In the genomic region with DNA sequence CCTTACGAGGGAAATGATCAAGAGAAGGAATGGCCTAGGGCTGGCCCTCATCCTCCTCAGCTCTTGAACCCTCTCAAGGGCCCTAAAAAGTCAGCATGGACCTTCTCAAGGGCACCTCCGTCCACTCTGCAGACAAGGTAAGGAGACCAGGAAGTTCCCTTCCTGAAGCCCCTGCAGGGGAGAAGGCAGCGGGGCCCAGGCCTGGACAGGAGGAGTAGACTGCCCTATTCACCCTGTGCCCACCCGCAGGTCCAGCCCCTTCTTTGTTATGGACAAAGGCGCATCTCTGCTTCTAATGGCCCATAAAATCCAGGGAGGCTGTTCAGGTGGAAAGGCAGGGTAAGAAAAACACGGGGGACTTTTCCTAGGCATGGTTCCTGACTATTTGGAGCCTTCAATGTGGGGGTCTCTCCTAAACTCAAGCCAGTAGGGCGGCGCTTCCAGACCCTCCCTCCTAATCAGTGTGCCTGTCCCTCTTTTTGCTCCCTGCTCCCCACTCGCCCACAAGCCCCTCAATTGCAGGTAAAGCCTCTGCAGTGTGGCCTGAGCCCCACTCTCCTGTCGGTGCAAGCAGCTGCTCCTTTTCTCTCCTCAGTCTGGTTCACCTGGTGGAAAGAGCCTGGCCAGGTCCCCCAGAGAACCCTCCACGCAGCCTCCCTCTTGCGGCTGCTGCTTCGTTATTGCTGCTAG, we compare ENCODE assay signal across 22 cellular contexts. TPM values are rescaled to one million over a fixed set of nuclear protein-coding genes. Genes with fewer than 3 reads are reported as not detected.
DNase-seq lines count a peak whose midpoint lies in the region; ATAC-seq and TF ChIP-seq lines count a peak whose summit lies in the region.
"Had no signal": no experiment of that assay in that cellular context is flagged by ENCODE, and none has a peak within 500 bp of the region (broad histone marks: within the 10 kb centered on the region; RNA-seq: fewer than 3 reads in every experiment).

No MANE protein-coding gene starts in this region.

- no peaks in the 10 kb centered on the region for H3K9me3 ChIP-seq in breast epithelium
- H3K9me3 ChIP-seq in mammary epithelial cell (replicated peaks; ENCODE audit: insufficient read depth, low read length), result peaks cover 9% of the 10 kb centered on the region
- no peaks in the 10 kb centered on the region for H3K9me3 ChIP-seq in adrenal gland (replicated peaks in 1 of 3)
- no peaks in the 10 kb centered on the region for H3K9me3 ChIP-seq in lower lobe of right lung
- no peaks in the 10 kb centered on the region for H3K9me3 ChIP-seq in upper lobe of left lung
- H3K9me3 ChIP-seq: mucosa of descending colon, tibial artery had no signal

- H2AFZ ChIP-seq in mammary epithelial cell (ENCODE audit: low read depth, low read length), result no peak overlapping the region

- H3K79me2 ChIP-seq in mammary epithelial cell (ENCODE audit: insufficient read depth, low read length), result no peaks in the 10 kb centered on the region

- 60% methylated on average over 6 of the region's 13 CpGs for WGBS in mammary epithelial cell (ENCODE audit: low coverage, missing lambda C conversion rate)
- 82 to 94% (median 88%) methylated on average over 11 to 13 of the region's 13 CpGs for WGBS in adrenal gland, 4 donors
- 70 to 81% methylated on average over 11 to 13 of the region's 13 CpGs for WGBS in upper lobe of left lung, 2 donors

- no peak overlapping the region for H3K4me2 ChIP-seq in mammary epithelial cell (ENCODE audit: insufficient read depth, low read depth, low read length)

- no peak overlapping the region for H3K9ac ChIP-seq in mammary epithelial cell (ENCODE audit: insufficient read depth, low read length)

- H3K27me3 ChIP-seq in breast epithelium (no peaks in the 10 kb centered on the region), mammary epithelial cell (ENCODE audit: insufficient read depth, low read length) (no peaks in the 10 kb centered on the region), adrenal gland (no peaks in the 10 kb centered on the region), lower lobe of right lung (ENCODE audit: low read depth) (no peaks in the 10 kb centered on the region), upper lobe of left lung (no peaks in the 10 kb centered on the region)
- H3K27me3 ChIP-seq: brain microvascular endothelial cell, tibial artery had no signal

- BruUV-seq in mammary epithelial cell (replicated peaks; lab: Mats Ljungman, UMichigan), result no TSS peak

- TF ChIP-seq CTCF in breast epithelium (IDR thresholded peaks at IDR 0.05) (no peak), mammary epithelial cell (conservative IDR thresholded peaks at IDR 0.05 in 1 of 2, IDR thresholded peaks at IDR 0.05 in 1 of 2; ENCODE audit: extremely low read depth in 1 of 2, insufficient read depth in 1 of 2, low read depth in 1 of 2, low read length in 2 of 2) (no peak), adrenal gland (IDR thresholded peaks at IDR 0.05) (no peak), lower lobe of right lung (IDR thresholded peaks at IDR 0.05) (no peak), upper lobe of left lung (IDR thresholded peaks at IDR 0.05) (no peak)

- CTCF ChIA-PET in mammary epithelial cell (lab: Charles Lee; ENCODE audit: low non-redundant PET), result no interaction called here

- in situ Hi-C loops in mammary epithelial cell (cut with MboI; ENCODE audit: low sequenced_read_pairs in 2 of 2), result no loop called here

- no peak for TF ChIP-seq POLR2A in breast epithelium (IDR thresholded peaks at IDR 0.05)
- no peak for TF ChIP-seq POLR2A in adrenal gland (IDR thresholded peaks at IDR 0.05)
- no peak for TF ChIP-seq POLR2A in upper lobe of left lung (IDR thresholded peaks at IDR 0.05)

- no peak for DNase-seq in breast epithelium (ENCODE audit: low spot score in 2 of 2)
- no peak for DNase-seq in mammary epithelial cell
- peak in 1 of 7 donors; percentile 31 for DNase-seq in adrenal gland
- DNase-seq in lower lobe of right lung, result no peak
- DNase-seq in upper lobe of left lung, result no peak
- DNase-seq in stimulated activated CD4-positive, alpha-beta T cell treated with anti-CD3 and anti-CD28 coated beads, Interleukin-4, amount 100 ng/mL, for 24 hours, result no peak
- DNase-seq in activated CD8-positive, alpha-beta memory T cell treated with anti-CD3 and anti-CD28 coated beads, Interleukin-2, amount 50 U/mL, for 4 hours, result no peak
- DNase-seq: activated CD4-positive, alpha-beta T cell treated with anti-CD3 and anti-CD28 coated beads, Interleukin-2, amount 10 ng/mL, durations not matched to agents 24 days and 14 days; activated naive CD8-positive, alpha-beta T cell treated with anti-CD3 and anti-CD28 coated beads, Interleukin-2, amount 10 ng/mL, durations not matched to agents 7 days and 5 days; brain microvascular endothelial cell; left colon; NCI-H2029; NCI-H82; SIG-M5; small intestine; stimulated activated CD4-positive, alpha-beta T cell treated with anti-CD3 and anti-CD28 coated beads, Interleukin-2, amount 100 ng/mL, for 48 hours; stimulated activated naive CD4-positive, alpha-beta T cell treated with Interleukin-2 at 50 U/mL for 16 hours; T-helper 1 cell had no signal

- H3K36me3 ChIP-seq in breast epithelium, result no peaks in the 10 kb centered on the region
- H3K36me3 ChIP-seq in mammary epithelial cell (ENCODE audit: insufficient read depth, low read length), result no peaks in the 10 kb centered on the region
- peaks cover 0 to 77% of the 10 kb centered on the region in 2 donors for H3K36me3 ChIP-seq in adrenal gland (replicated peaks in 1 of 2)
- H3K36me3 ChIP-seq in lower lobe of right lung, result peaks cover 89% of the 10 kb centered on the region
- H3K36me3 ChIP-seq in upper lobe of left lung, result peaks cover 18 to 87% (median 63%) of the 10 kb centered on the region in 4 donors
- H3K36me3 ChIP-seq: brain microvascular endothelial cell had no signal

- H3K4me1 ChIP-seq in breast epithelium, result peaks cover 13 to 19% of the 10 kb centered on the region in 2 donors
- H3K4me1 ChIP-seq in mammary epithelial cell (ENCODE audit: insufficient read depth, low read length), result no peaks in the 10 kb centered on the region
- peaks cover 24 to 35% of the 10 kb centered on the region in 2 donors for H3K4me1 ChIP-seq in adrenal gland (replicated peaks in 1 of 2)
- H3K4me1 ChIP-seq in lower lobe of right lung, result peaks cover 53% of the 10 kb centered on the region
- peaks cover 27 to 44% (median 37%) of the 10 kb centered on the region in 4 donors for H3K4me1 ChIP-seq in upper lobe of left lung

- no peak overlapping the region for H3K4me3 ChIP-seq in breast epithelium
- H3K4me3 ChIP-seq in mammary epithelial cell (replicated peaks in 1 of 3; ENCODE audit: insufficient read depth in 1 of 3, low read depth in 2 of 3, low read length in 3 of 3), result no peak overlapping the region
- H3K4me3 ChIP-seq in adrenal gland, result no peak overlapping the region
- no peak overlapping the region for H3K4me3 ChIP-seq in lower lobe of right lung
- no peak overlapping the region for H3K4me3 ChIP-seq in upper lobe of left lung
- H3K4me3 ChIP-seq: coronary artery, mucosa of descending colon, tibial artery had no signal

- dilution Hi-C loops in mammary epithelial cell (cut with HindIII; ENCODE audit: low sequenced_read_pairs), result loop anchor here (10.0 kb wide), 1 partner anchor 62 kb away; no protein-coding TSS in a partner anchor

- H4K20me1 ChIP-seq in mammary epithelial cell (ENCODE audit: insufficient read depth, low read length), result no peaks in the 10 kb centered on the region

- peak overlapping the region; percentile 57 to 86 for H3K27ac ChIP-seq in breast epithelium
- H3K27ac ChIP-seq in mammary epithelial cell (ENCODE audit: insufficient read depth, low read depth, low read length), result no peak overlapping the region
- peak overlapping the region in 3 of 5 donors; percentile 63 to 93 (median 79) for H3K27ac ChIP-seq in adrenal gland
- peak overlapping the region; percentile 71 for H3K27ac ChIP-seq in lower lobe of right lung
- peak overlapping the region; percentile 67 to 82 (median 76) for H3K27ac ChIP-seq in upper lobe of left lung
- H3K27ac ChIP-seq: brain microvascular endothelial cell had no signal

- ATAC-seq in lower lobe of right lung (no peak), upper lobe of left lung (ENCODE audit: low FRiP score in 2 of 2) (no peak), GM18861 (IDR thresholded peaks at IDR 0.05; ENCODE audit: unreplicated experiment) (no peak)

- intact Hi-C loops in breast epithelium (cut with DNase I; ENCODE audit: low total_unique reads) (no loop called here), mammary epithelial cell (cut with micrococcal nuclease) (no loop called here), adrenal gland (cut with DNase I) (no loop called here), lower lobe of right lung (cut with DNase I) (no loop called here)

- TF ChIP-seq EP300 in upper lobe of left lung (IDR thresholded peaks at IDR 0.05), result no peak

RNA-seq across cellular contexts. Expression of a gene that starts 28.2 kb away (rescaled TPM):
- total RNA-seq in breast epithelium (10 to 100 TPM in 2 of 3 donors, 1 to 10 TPM in 1; 8.3 to 13.1 (median 10.5) TPM), mammary epithelial cell (under 1 TPM; 0.14 to 0.67 TPM), adrenal gland (10 to 100 TPM; 15.8 to 47.3 (median 30.7) TPM), lower lobe of right lung (53.4 TPM), upper lobe of left lung (100 to 1,000 TPM in 1 of 6 donors, 10 to 100 TPM in 5; 48.0 to 135 (median 68.9) TPM)
- polyA plus RNA-seq in mammary epithelial cell (0.01 TPM), adrenal gland (10 to 100 TPM in 1 of 3 donors, 1 to 10 TPM in 2; 4.4 to 12.7 (median 8.3) TPM)
- polyA minus RNA-seq in mammary epithelial cell, result not detected

Comparison
In these comparisons a context has a peak if more than half of its experiments do, and no peak if none do; other contexts are left out.
1. RNA of a gene that starts 28.2 kb away (total RNA-seq): 48.0 to 135 TPM in upper lobe of left lung, 53.4 TPM in lower lobe of right lung (single experiment), 15.8 to 47.3 TPM in adrenal gland and 8.3 to 13.1 TPM in breast epithelium; 0.14 to 0.67 TPM in mammary epithelial cell; every median in the first group is over 4 times any median in the second.